10 cellular contexts compared by ENCODE assay signal in genomic region chr3:36709281-36709680, GRCh38. TPM values are rescaled to one million over a fixed set of nuclear protein-coding genes. Genes with fewer than 3 reads are reported as not detected.
"Had no signal": no experiment of that assay in that cellular context is flagged by ENCODE, and none has a peak within 500 bp of the region (broad histone marks: within the 10 kb centered on the region; RNA-seq: fewer than 3 reads in every experiment).

No MANE protein-coding gene starts in this region.

- H3K4me3 ChIP-seq: GM23338, K562 had no signal

- H3K4me2 ChIP-seq: GM23338 had no signal

- H3K27ac ChIP-seq: HL-60 had no signal

- ATAC-seq: GM23338 had no signal

- DNase-seq: H9, HCEC 1CT, KG1 had no signal

RNA-seq across cellular contexts. Expression of gene DCLK3, which starts 55.1 kb away (rescaled TPM):
- total RNA-seq: HepG2, HT1080, K562, LHCN-M2 had no signal
- polyA plus RNA-seq: HepG2, IgD-negative memory B cell, K562 had no signal
